23 cellular contexts compared by ENCODE assay signal in genomic region chr5:4043135-4043534, GRCh38.
"Had no signal": no experiment of that assay in that cellular context is flagged by ENCODE, and none has a peak within 500 bp of the region (broad histone marks: within the 10 kb centered on the region; RNA-seq: fewer than 3 reads in every experiment).

No MANE protein-coding gene starts in this region.

- H3K36me3 ChIP-seq: pancreas, right atrium auricular region, sigmoid colon, suprapubic skin, transverse colon, upper lobe of right lung, uterus had no signal

- ATAC-seq: left lobe of liver; naive thymus-derived CD4-positive, alpha-beta T cell; pancreas; stimulated activated memory B cell treated with anti-CD40 and anti-IgM and Interleukin-4, amounts not matched to agents 10 μg/mL and 1 μg/mL and 100 μg/mL, for 72 hours; stimulated activated naive CD8-positive, alpha-beta T cell treated with anti-CD3 and anti-CD28 coated beads, Interleukin-15, Interleukin-2, amounts not matched to agents 100 U/mL and 50 U/mL, for 24 hours had no signal

- H3K27me3 ChIP-seq: pancreas, right atrium auricular region, sigmoid colon, suprapubic skin, transverse colon, upper lobe of right lung, uterus had no signal

- H3K4me1 Mint-ChIP-seq: stimulated activated memory B cell treated with anti-CD40 and anti-IgM and Interleukin-4, amounts not matched to agents 10 μg/mL and 1 μg/mL and 100 μg/mL, for 72 hours had no signal

- H3K4me1 ChIP-seq: pancreas, right atrium auricular region, sigmoid colon, suprapubic skin, transverse colon, upper lobe of right lung, uterus had no signal

- H3K4me3 Mint-ChIP-seq: stimulated activated memory B cell treated with anti-CD40 and anti-IgM and Interleukin-4, amounts not matched to agents 10 μg/mL and 1 μg/mL and 100 μg/mL, for 72 hours had no signal

- H3K36me3 Mint-ChIP-seq: stimulated activated memory B cell treated with anti-CD40 and anti-IgM and Interleukin-4, amounts not matched to agents 10 μg/mL and 1 μg/mL and 100 μg/mL, for 72 hours had no signal

- H3K9me3 ChIP-seq: pancreas, right atrium auricular region, suprapubic skin, transverse colon, upper lobe of right lung, uterus had no signal

- H3K27ac ChIP-seq: coronary artery, pancreas, right atrium auricular region, sigmoid colon, suprapubic skin, transverse colon, upper lobe of right lung, uterus had no signal

- H3K4me3 ChIP-seq: coronary artery, pancreas, right atrium auricular region, sigmoid colon, suprapubic skin, transverse colon, upper lobe of right lung, uterus had no signal

- H3K27ac Mint-ChIP-seq: progenitor cell of endocrine pancreas; stimulated activated memory B cell treated with anti-CD40 and anti-IgM and Interleukin-4, amounts not matched to agents 10 μg/mL and 1 μg/mL and 100 μg/mL, for 72 hours had no signal

- FAIRE-seq: endometrium, frontal cortex, kidney, pancreas had no signal

- DNase-seq: dermis blood vessel endothelial cell; effector memory CD4-positive, alpha-beta T cell; erythroblast; kidney; mammary epithelial cell; mesendoderm; midbrain; pancreas; sigmoid colon; stimulated activated CD4-positive, alpha-beta T cell treated with anti-CD3 and anti-CD28 coated beads, Interleukin-4, amount 100 ng/mL, for 4 hours; stimulated activated naive CD8-positive, alpha-beta T cell treated with anti-CD3 and anti-CD28 coated beads, Interleukin-15, Interleukin-2, amounts not matched to agents 100 U/mL and 50 U/mL, for 24 hours; transverse colon; upper lobe of right lung; uterus had no signal

- H3K27me3 Mint-ChIP-seq: naive thymus-derived CD4-positive, alpha-beta T cell; stimulated activated memory B cell treated with anti-CD40 and anti-IgM and Interleukin-4, amounts not matched to agents 10 μg/mL and 1 μg/mL and 100 μg/mL, for 72 hours had no signal
